In the genomic region with DNA sequence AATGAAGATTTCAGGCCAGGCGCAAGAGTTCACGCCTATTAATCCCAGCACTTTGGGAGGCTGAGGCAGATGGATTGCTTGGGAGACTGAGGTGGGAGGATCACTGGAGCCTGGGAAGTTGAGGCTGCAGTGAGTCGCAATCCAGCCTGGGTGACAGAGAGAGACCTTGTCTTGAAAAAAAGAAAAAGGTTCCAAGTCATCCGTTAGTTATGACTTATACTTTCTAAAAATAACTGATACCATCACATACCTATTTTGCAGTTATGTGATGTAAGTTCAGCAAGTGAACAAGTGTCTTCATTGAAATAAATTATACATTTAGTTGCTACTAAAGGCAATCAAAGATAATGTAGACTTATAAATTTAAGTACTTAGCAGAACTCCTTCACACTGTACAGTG, we compare ENCODE assay signal across 18 cellular contexts.
"Had no signal": no experiment of that assay in that cellular context is flagged by ENCODE, and none has a peak within 500 bp of the region (broad histone marks: within the 10 kb centered on the region; RNA-seq: fewer than 3 reads in every experiment).

No MANE protein-coding gene starts in this region.

- H3K9me3 ChIP-seq: right lobe of liver, thyroid gland had no signal

- H3K9ac ChIP-seq: parathyroid adenoma had no signal

- H3K4me1 ChIP-seq: parathyroid adenoma, thyroid gland had no signal

- H2AFZ ChIP-seq: parathyroid adenoma had no signal

- H3K27me3 ChIP-seq: neutrophil, right lobe of liver, thyroid gland had no signal

- H3K27ac ChIP-seq: epithelial cell of prostate, neutrophil, parathyroid adenoma, right lobe of liver, thyroid gland had no signal

- H3K4me3 ChIP-seq: right lobe of liver, thyroid gland had no signal

- DNase-seq: activated CD4-positive, alpha-beta T cell treated with anti-CD3 and anti-CD28 coated beads for 4 hours; activated CD4-positive, alpha-beta T cell treated with anti-CD3 and anti-CD28 coated beads, Interleukin-2, amount 50 U/mL, for 48 hours; activated CD4-positive, CD25-positive, alpha-beta regulatory T cell; activated CD8-positive, alpha-beta memory T cell treated with anti-CD3 and anti-CD28 coated beads, Interleukin-2, amount 50 U/mL, for 48 hours; activated naive CD4-positive, alpha-beta T cell; activated T-cell treated with anti-CD3 and anti-CD28 coated beads, Interleukin-2, amount 50 U/mL, for 4 hours; cerebellar nuclear complex; cortex of kidney; kidney; midbrain; right lobe of liver; stimulated activated CD4-positive, alpha-beta T cell treated with anti-CD3 and anti-CD28 coated beads, Interleukin-4, amount 100 ng/mL, for 24 hours; stimulated activated naive CD4-positive, alpha-beta T cell treated with Interleukin-2 at 50 U/mL for 16 hours; T1000; thyroid gland had no signal
